Comparison of ENCODE assay signal across 7 cellular contexts in genomic region chr18:8084160-8084559, GRCh38.
DNase-seq lines count a peak whose midpoint lies in the region; TF ChIP-seq lines count a peak whose summit lies in the region.

No MANE protein-coding gene starts in this region.

- H3K9me3 ChIP-seq in GM23248 (ENCODE audit: low read depth): no peaks in the 10 kb centered on the region

- H3K18ac ChIP-seq in mesendoderm (ENCODE audit: low read length): peak overlapping the region; percentile 39

- no peaks in the 10 kb centered on the region for H3K36me3 Mint-ChIP-seq in activated CD4-positive, alpha-beta memory T cell treated with anti-CD3 and anti-CD28 coated beads for 36 hours

- DNase-seq in GM23248 (peak; percentile 57), NCI-H146 (lab: John Stamatoyannopoulos, UW) (peak; percentile 94), dorsolateral prefrontal cortex (no peak), mesendoderm (peak; percentile 91), NCI-H1048 (lab: John Stamatoyannopoulos, UW) (no peak)
- no peak for DNase-seq in activated naive CD4-positive, alpha-beta T cell treated with anti-CD3 and anti-CD28 coated beads, Interleukin-2, amount 50 U/mL, for 16 hours
- no peak for DNase-seq in activated CD4-positive, alpha-beta memory T cell treated with anti-CD3 and anti-CD28 coated beads for 36 hours

- H3K4me3 ChIP-seq in GM23248: no peak overlapping the region
- H3K4me3 ChIP-seq in dorsolateral prefrontal cortex: no peak overlapping the region
- H3K4me3 ChIP-seq in mesendoderm (ENCODE audit: low read length): no peak overlapping the region

- CTCF ChIA-PET in activated CD4-positive, alpha-beta memory T cell treated with anti-CD3 and anti-CD28 coated beads for 36 hours (lab: Charles Lee): interaction anchor here (0.6 kb wide), 1 partner anchor 59 kb away, joined by 3 read pairs; no protein-coding TSS in a partner anchor

- H3K9me2 ChIP-seq in GM23248 (ENCODE audit: insufficient read depth): no peaks in the 10 kb centered on the region

- no peaks in the 10 kb centered on the region for H3K4me1 Mint-ChIP-seq in activated CD4-positive, alpha-beta memory T cell treated with anti-CD3 and anti-CD28 coated beads for 36 hours (ENCODE audit: low read depth)

- H3K56ac ChIP-seq in mesendoderm (ENCODE audit: low read length): peak overlapping the region; percentile 76

- H2AFZ ChIP-seq in GM23248: no peak overlapping the region

- H3K4me1 ChIP-seq in GM23248 (ENCODE audit: insufficient read depth): peaks cover 12% of the 10 kb centered on the region
- peaks cover 6% of the 10 kb centered on the region for H3K4me1 ChIP-seq in mesendoderm (ENCODE audit: control insufficient read depth, low read depth, low read length)

- H3F3A ChIP-seq in GM23248 (ENCODE audit: insufficient read depth): no peaks in the 10 kb centered on the region; the same call in 1 of the 2 replicates

- no peak overlapping the region for H3K9ac ChIP-seq in GM23248
- peak overlapping the region; percentile 13 for H3K9ac ChIP-seq in mesendoderm (ENCODE audit: low read length)

- H3K4me2 ChIP-seq in GM23248 (ENCODE audit: unreplicated experiment) (no peak overlapping the region), mesendoderm (ENCODE audit: low read length) (no peak overlapping the region)

- no peaks in the 10 kb centered on the region; the same call in 1 of the 2 replicates for H3K36me3 ChIP-seq in GM23248 (ENCODE audit: low read depth)
- no peaks in the 10 kb centered on the region for H3K36me3 ChIP-seq in mesendoderm (ENCODE audit: control insufficient read depth, insufficient read depth, low read length)

- no peak overlapping the region for H3K4me3 Mint-ChIP-seq in activated CD4-positive, alpha-beta memory T cell treated with anti-CD3 and anti-CD28 coated beads for 36 hours

- TF ChIP-seq CTCF in dorsolateral prefrontal cortex (IDR thresholded peaks at IDR 0.05 in 54 of 56, conservative IDR thresholded peaks at IDR 0.05 in 2 of 56; ENCODE audit: low read depth in 1 of 56, partially characterized antibody in 56 of 56): peak in 51 of 56 donors; percentile 21 to 66 (median 49)

- no peak overlapping the region for H2BK120ac ChIP-seq in mesendoderm (ENCODE audit: low read depth, low read length)

- no peak overlapping the region for H2AK5ac ChIP-seq in mesendoderm (ENCODE audit: low read length)

- in situ Hi-C loops in GM23248 (cut with MboI): no loop called here

- no peak overlapping the region for H3K4ac ChIP-seq in mesendoderm (ENCODE audit: low read depth, low read length)

- H4K20me1 ChIP-seq in GM23248 (ENCODE audit: insufficient read depth): no peaks in the 10 kb centered on the region

- no peak overlapping the region for H3K23ac ChIP-seq in mesendoderm (ENCODE audit: low read length)

- peak overlapping the region; percentile 42 for H4K8ac ChIP-seq in mesendoderm (ENCODE audit: low read depth, low read length)

- no peaks in the 10 kb centered on the region for H3K79me2 ChIP-seq in GM23248 (ENCODE audit: insufficient read depth)
- no peaks in the 10 kb centered on the region for H3K79me2 ChIP-seq in mesendoderm (ENCODE audit: control insufficient read depth, insufficient read depth, low read length)

- no peaks in the 10 kb centered on the region for H3K9me3 Mint-ChIP-seq in activated CD4-positive, alpha-beta memory T cell treated with anti-CD3 and anti-CD28 coated beads for 36 hours

- H3K27ac ChIP-seq in GM23248 (no peak overlapping the region), dorsolateral prefrontal cortex (no peak overlapping the region), mesendoderm (ENCODE audit: low read depth, low read length) (no peak overlapping the region)

- H4K5ac ChIP-seq in mesendoderm (ENCODE audit: low read length): no peak overlapping the region

- intact Hi-C loops in dorsolateral prefrontal cortex (cut with DNase I): no loop called here
- intact Hi-C loops in activated CD4-positive, alpha-beta memory T cell treated with anti-CD3 and anti-CD28 coated beads for 36 hours (cut with micrococcal nuclease): no loop called here

- 83 to 90% methylated on average over 7 of the region's 7 CpGs for WGBS in GM23248 (ENCODE audit: low coverage in 1 of 2, low lambda C conversion rate in 2 of 2, missing lambda C conversion rate in 2 of 2), 2 experiments
- no CpG with 5 or more reads among the region's 7 CpGs for WGBS in mesendoderm (ENCODE audit: extremely low coverage, insufficient coverage, low lambda C conversion rate)

- no peak overlapping the region for H3K27ac Mint-ChIP-seq in activated CD4-positive, alpha-beta memory T cell treated with anti-CD3 and anti-CD28 coated beads for 36 hours

- H2BK5ac ChIP-seq in mesendoderm (ENCODE audit: low read length): peak overlapping the region; percentile 48

- no peaks in the 10 kb centered on the region for H3K27me3 Mint-ChIP-seq in activated CD4-positive, alpha-beta memory T cell treated with anti-CD3 and anti-CD28 coated beads for 36 hours

- H3K27me3 ChIP-seq in GM23248 (replicated peaks; ENCODE audit: insufficient read depth) (no peaks in the 10 kb centered on the region), dorsolateral prefrontal cortex (no peaks in the 10 kb centered on the region), mesendoderm (ENCODE audit: insufficient read depth, low read length, poor library complexity) (no peaks in the 10 kb centered on the region)

- no peak overlapping the region for H2BK15ac ChIP-seq in mesendoderm (replicated peaks; ENCODE audit: low read depth)

- no peaks in the 10 kb centered on the region for H3K79me1 ChIP-seq in mesendoderm (ENCODE audit: low read length)

- POLR2A ChIA-PET in activated CD4-positive, alpha-beta memory T cell treated with anti-CD3 and anti-CD28 coated beads for 36 hours (lab: Charles Lee): no interaction called here

Comparison
In these comparisons a context has a peak if more than half of its experiments do, and no peak if none do; other contexts are left out.
1. DNase-seq: peak in GM23248 (single experiment), NCI-H146 (single experiment) and mesendoderm (single experiment); none in dorsolateral prefrontal cortex (0 of 10), activated naive CD4-positive, alpha-beta T cell treated with anti-CD3 and anti-CD28 coated beads, Interleukin-2, amount 50 U/mL, for 16 hours (single experiment), NCI-H1048 (single experiment) and activated CD4-positive, alpha-beta memory T cell treated with anti-CD3 and anti-CD28 coated beads for 36 hours (single experiment).